Comparison of ENCODE assay signal across 1 cellular context in the genomic region with DNA sequence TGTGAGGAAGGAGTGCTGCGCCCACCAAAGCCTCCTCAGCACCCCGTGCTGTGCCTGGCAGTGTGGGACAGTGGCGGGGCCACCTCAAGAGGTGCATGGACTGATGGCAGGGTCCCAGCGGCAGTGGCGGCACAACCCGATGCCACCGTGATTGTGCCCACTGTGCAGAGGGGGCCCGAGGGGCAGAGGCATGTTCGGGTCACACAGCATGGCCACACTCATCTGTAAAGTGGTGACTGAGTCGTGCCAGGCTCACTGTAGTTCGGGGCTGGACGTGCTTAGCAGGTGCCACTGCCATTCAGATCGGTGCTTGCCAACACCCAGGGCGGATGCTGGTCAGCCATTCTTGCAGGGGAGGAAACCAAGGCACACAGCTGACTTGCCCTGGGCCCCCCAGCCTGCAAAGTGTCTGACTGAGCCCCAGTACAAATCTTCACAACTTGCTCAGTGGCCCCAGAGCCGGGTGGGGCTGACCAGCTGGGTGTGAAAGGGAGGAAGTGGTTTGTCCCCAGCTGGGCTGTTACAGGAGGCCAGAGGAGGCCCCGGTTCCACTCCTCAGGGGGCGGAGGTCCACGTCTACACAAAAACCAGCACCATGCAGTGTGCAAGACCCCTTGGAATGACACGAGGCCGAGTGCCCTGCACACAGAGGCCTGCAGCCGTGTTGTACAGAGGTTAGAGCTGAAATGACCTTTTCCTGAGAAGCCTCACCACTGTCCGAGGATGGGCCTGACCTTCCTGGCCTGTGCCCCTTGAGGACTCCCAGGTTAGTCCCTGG.
TF ChIP-seq lines count a peak whose summit lies in the region.

No MANE protein-coding gene starts in this region.

TF ChIP-seq in GM12878, 131 proteins besides CTCF, POLR2A, EP300 and RAD21 (continued from another document and continues in another):
- TF ChIP-seq, protein P1, sequence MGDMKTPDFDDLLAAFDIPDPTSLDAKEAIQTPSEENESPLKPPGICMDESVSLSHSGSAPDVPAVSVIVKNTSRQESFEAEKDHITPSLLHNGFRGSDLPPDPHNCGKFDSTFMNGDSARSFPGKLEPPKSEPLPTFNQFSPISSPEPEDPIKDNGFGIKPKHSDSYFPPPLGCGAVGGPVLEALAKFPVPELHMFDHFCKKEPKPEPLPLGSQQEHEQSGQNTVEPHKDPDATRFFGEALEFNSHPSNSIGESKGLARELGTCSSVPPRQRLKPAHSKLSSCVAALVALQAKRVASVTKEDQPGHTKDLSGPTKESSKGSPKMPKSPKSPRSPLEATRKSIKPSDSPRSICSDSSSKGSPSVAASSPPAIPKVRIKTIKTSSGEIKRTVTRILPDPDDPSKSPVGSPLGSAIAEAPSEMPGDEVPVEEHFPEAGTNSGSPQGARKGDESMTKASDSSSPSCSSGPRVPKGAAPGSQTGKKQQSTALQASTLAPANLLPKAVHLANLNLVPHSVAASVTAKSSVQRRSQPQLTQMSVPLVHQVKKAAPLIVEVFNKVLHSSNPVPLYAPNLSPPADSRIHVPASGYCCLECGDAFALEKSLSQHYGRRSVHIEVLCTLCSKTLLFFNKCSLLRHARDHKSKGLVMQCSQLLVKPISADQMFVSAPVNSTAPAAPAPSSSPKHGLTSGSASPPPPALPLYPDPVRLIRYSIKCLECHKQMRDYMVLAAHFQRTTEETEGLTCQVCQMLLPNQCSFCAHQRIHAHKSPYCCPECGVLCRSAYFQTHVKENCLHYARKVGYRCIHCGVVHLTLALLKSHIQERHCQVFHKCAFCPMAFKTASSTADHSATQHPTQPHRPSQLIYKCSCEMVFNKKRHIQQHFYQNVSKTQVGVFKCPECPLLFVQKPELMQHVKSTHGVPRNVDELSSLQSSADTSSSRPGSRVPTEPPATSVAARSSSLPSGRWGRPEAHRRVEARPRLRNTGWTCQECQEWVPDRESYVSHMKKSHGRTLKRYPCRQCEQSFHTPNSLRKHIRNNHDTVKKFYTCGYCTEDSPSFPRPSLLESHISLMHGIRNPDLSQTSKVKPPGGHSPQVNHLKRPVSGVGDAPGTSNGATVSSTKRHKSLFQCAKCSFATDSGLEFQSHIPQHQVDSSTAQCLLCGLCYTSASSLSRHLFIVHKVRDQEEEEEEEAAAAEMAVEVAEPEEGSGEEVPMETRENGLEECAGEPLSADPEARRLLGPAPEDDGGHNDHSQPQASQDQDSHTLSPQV (IDR thresholded peaks at IDR 0.05), result no peak
- no peak for TF ChIP-seq RB1 (IDR thresholded peaks at IDR 0.05; ENCODE audit: borderline replicate concordance)
- no peak for TF ChIP-seq IKZF2 (IDR thresholded peaks at IDR 0.05)
- no peak for TF ChIP-seq KDM1A (IDR thresholded peaks at IDR 0.05; ENCODE audit: borderline replicate concordance)
- TF ChIP-seq, protein P2, sequence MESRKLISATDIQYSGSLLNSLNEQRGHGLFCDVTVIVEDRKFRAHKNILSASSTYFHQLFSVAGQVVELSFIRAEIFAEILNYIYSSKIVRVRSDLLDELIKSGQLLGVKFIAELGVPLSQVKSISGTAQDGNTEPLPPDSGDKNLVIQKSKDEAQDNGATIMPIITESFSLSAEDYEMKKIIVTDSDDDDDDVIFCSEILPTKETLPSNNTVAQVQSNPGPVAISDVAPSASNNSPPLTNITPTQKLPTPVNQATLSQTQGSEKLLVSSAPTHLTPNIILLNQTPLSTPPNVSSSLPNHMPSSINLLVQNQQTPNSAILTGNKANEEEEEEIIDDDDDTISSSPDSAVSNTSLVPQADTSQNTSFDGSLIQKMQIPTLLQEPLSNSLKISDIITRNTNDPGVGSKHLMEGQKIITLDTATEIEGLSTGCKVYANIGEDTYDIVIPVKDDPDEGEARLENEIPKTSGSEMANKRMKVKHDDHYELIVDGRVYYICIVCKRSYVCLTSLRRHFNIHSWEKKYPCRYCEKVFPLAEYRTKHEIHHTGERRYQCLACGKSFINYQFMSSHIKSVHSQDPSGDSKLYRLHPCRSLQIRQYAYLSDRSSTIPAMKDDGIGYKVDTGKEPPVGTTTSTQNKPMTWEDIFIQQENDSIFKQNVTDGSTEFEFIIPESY (IDR thresholded peaks at IDR 0.05), result no peak
- TF ChIP-seq, protein P3, sequence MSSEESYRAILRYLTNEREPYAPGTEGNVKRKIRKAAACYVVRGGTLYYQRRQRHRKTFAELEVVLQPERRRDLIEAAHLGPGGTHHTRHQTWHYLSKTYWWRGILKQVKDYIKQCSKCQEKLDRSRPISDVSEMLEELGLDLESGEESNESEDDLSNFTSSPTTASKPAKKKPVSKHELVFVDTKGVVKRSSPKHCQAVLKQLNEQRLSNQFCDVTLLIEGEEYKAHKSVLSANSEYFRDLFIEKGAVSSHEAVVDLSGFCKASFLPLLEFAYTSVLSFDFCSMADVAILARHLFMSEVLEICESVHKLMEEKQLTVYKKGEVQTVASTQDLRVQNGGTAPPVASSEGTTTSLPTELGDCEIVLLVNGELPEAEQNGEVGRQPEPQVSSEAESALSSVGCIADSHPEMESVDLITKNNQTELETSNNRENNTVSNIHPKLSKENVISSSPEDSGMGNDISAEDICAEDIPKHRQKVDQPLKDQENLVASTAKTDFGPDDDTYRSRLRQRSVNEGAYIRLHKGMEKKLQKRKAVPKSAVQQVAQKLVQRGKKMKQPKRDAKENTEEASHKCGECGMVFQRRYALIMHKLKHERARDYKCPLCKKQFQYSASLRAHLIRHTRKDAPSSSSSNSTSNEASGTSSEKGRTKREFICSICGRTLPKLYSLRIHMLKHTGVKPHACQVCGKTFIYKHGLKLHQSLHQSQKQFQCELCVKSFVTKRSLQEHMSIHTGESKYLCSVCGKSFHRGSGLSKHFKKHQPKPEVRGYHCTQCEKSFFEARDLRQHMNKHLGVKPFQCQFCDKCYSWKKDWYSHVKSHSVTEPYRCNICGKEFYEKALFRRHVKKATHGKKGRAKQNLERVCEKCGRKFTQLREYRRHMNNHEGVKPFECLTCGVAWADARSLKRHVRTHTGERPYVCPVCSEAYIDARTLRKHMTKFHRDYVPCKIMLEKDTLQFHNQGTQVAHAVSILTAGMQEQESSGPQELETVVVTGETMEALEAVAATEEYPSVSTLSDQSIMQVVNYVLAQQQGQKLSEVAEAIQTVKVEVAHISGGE (CRISPR knock-in tag; IDR thresholded peaks at IDR 0.05), result no peak
- TF ChIP-seq NBN (IDR thresholded peaks at IDR 0.05), result no peak
- no peak for TF ChIP-seq JUNB (IDR thresholded peaks at IDR 0.05)
- TF ChIP-seq MEF2B (IDR thresholded peaks at IDR 0.05; ENCODE audit: partially characterized antibody, poor library complexity, severe bottlenecking), result no peak
- TF ChIP-seq HCFC1 (IDR thresholded peaks at IDR 0.05; ENCODE audit: low read length), result no peak
- TF ChIP-seq ESRRA (IDR thresholded peaks at IDR 0.05; ENCODE audit: low read length), result no peak
- TF ChIP-seq PAX8 (IDR thresholded peaks at IDR 0.05), result no peak
- TF ChIP-seq, protein P4, sequence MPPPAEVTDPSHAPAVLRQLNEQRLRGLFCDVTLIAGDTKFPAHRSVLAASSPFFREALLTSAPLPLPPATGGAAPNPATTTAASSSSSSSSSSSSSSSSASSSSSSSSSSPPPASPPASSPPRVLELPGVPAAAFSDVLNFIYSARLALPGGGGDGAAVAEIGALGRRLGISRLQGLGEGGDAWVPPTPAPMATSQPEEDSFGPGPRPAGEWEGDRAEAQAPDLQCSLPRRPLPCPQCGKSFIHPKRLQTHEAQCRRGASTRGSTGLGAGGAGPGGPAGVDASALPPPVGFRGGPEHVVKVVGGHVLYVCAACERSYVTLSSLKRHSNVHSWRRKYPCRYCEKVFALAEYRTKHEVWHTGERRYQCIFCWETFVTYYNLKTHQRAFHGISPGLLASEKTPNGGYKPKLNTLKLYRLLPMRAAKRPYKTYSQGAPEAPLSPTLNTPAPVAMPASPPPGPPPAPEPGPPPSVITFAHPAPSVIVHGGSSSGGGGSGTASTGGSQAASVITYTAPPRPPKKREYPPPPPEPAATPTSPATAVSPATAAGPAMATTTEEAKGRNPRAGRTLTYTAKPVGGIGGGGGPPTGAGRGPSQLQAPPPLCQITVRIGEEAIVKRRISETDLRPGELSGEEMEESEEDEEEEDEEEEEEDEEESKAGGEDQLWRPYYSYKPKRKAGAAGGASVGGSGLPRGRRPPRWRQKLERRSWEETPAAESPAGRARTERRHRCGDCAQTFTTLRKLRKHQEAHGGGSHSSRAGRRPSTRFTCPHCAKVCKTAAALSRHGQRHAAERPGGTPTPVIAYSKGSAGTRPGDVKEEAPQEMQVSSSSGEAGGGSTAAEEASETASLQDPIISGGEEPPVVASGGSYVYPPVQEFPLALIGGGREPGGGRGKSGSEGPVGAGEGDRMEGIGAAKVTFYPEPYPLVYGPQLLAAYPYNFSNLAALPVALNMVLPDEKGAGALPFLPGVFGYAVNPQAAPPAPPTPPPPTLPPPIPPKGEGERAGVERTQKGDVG (CRISPR knock-in tag; IDR thresholded peaks at IDR 0.05), result no peak
- TF ChIP-seq PML (IDR thresholded peaks at IDR 0.05; ENCODE audit: low read length), result no peak
- no peak for TF ChIP-seq ZSCAN29 (IDR thresholded peaks at IDR 0.05)
- no peak for TF ChIP-seq EZH2 (IDR thresholded peaks at IDR 0.05; ENCODE audit: borderline replicate concordance, control insufficient read depth, low read depth, low read length)
- no peak for TF ChIP-seq ATF7 (IDR thresholded peaks at IDR 0.05; ENCODE audit: low read depth)
- 0 out of 2 replicates have a peak, but pooled peaks have one; percentile 10 for TF ChIP-seq MTA2 (IDR thresholded peaks at IDR 0.05; ENCODE audit: low read depth)
- no peak for TF ChIP-seq CREB1 (IDR thresholded peaks at IDR 0.05; ENCODE audit: low read depth)
- no peak for TF ChIP-seq TCF7 (IDR thresholded peaks at IDR 0.05; ENCODE audit: borderline replicate concordance)
- TF ChIP-seq, protein P5, sequence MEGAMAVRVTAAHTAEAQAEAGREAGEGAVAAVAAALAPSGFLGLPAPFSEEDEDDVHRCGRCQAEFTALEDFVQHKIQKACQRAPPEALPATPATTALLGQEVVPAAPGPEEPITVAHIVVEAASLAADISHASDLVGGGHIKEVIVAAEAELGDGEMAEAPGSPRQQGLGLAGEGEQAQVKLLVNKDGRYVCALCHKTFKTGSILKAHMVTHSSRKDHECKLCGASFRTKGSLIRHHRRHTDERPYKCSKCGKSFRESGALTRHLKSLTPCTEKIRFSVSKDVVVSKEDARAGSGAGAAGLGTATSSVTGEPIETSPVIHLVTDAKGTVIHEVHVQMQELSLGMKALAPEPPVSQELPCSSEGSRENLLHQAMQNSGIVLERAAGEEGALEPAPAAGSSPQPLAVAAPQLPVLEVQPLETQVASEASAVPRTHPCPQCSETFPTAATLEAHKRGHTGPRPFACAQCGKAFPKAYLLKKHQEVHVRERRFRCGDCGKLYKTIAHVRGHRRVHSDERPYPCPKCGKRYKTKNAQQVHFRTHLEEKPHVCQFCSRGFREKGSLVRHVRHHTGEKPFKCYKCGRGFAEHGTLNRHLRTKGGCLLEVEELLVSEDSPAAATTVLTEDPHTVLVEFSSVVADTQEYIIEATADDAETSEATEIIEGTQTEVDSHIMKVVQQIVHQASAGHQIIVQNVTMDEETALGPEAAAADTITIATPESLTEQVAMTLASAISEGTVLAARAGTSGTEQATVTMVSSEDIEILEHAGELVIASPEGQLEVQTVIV (IDR thresholded peaks at IDR 0.05; ENCODE audit: borderline replicate concordance, partially characterized antibody), result no peak
- no peak for TF ChIP-seq SREBF2 (IDR thresholded peaks at IDR 0.05; ENCODE audit: low read length)
- TF ChIP-seq CBX5 (IDR thresholded peaks at IDR 0.05; ENCODE audit: low read depth), result no peak
- TF ChIP-seq NR2F1 (conservative IDR thresholded peaks at IDR 0.05), result 0 out of 2 replicates have a peak, but pooled peaks have one; percentile 30
- peak; percentile 65 for TF ChIP-seq SPI1 (IDR thresholded peaks at IDR 0.05; ENCODE audit: borderline replicate concordance, insufficient read depth, low read depth, low read length)
- no peak for TF ChIP-seq POLR2AphosphoS5 (IDR thresholded peaks at IDR 0.05; ENCODE audit: low read length)
- TF ChIP-seq, protein P6, sequence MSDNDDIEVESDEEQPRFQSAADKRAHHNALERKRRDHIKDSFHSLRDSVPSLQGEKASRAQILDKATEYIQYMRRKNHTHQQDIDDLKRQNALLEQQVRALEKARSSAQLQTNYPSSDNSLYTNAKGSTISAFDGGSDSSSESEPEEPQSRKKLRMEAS (IDR thresholded peaks at IDR 0.05; ENCODE audit: low read depth, low read length), result no peak
- TF ChIP-seq NFXL1 (IDR thresholded peaks at IDR 0.05; ENCODE audit: borderline replicate concordance), result no peak
- TF ChIP-seq MEF2A (IDR thresholded peaks at IDR 0.05; ENCODE audit: insufficient read depth, low read depth, low read length), result no peak
- TF ChIP-seq, protein P7, sequence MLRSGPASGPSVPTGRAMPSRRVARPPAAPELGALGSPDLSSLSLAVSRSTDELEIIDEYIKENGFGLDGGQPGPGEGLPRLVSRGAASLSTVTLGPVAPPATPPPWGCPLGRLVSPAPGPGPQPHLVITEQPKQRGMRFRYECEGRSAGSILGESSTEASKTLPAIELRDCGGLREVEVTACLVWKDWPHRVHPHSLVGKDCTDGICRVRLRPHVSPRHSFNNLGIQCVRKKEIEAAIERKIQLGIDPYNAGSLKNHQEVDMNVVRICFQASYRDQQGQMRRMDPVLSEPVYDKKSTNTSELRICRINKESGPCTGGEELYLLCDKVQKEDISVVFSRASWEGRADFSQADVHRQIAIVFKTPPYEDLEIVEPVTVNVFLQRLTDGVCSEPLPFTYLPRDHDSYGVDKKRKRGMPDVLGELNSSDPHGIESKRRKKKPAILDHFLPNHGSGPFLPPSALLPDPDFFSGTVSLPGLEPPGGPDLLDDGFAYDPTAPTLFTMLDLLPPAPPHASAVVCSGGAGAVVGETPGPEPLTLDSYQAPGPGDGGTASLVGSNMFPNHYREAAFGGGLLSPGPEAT (IDR thresholded peaks at IDR 0.05; ENCODE audit: low read depth), result no peak
- no peak for TF ChIP-seq RELA (IDR thresholded peaks at IDR 0.05; ENCODE audit: borderline replicate concordance, partially characterized antibody)
- no peak for TF ChIP-seq FOXM1 (IDR thresholded peaks at IDR 0.05; ENCODE audit: low read depth, low read length)
- no peak for TF ChIP-seq HDAC2 (IDR thresholded peaks at IDR 0.05)
- TF ChIP-seq NRF1 (conservative IDR thresholded peaks at IDR 0.05; ENCODE audit: low read depth, low read length), result no peak
- no peak for TF ChIP-seq JUND (IDR thresholded peaks at IDR 0.05; ENCODE audit: low read depth, low read length)
- TF ChIP-seq TAF1 (IDR thresholded peaks at IDR 0.05; ENCODE audit: borderline replicate concordance, low read depth, low read length), result no peak
- no peak for TF ChIP-seq MTA3 (IDR thresholded peaks at IDR 0.05; ENCODE audit: borderline replicate concordance, low read length)
- no peak for TF ChIP-seq CBFB (IDR thresholded peaks at IDR 0.05; ENCODE audit: low read depth)
- no peak for TF ChIP-seq EED (IDR thresholded peaks at IDR 0.05; ENCODE audit: low read depth)
- TF ChIP-seq YBX1 (IDR thresholded peaks at IDR 0.05), result no peak
